ENCODE assay signal across 2 cellular contexts in genomic region chr16:87593710-87594258, GRCh38.
TF ChIP-seq lines count a peak whose summit lies in the region.

No MANE protein-coding gene starts in this region.

TF ChIP-seq in HepG2, 621 proteins besides CTCF, POLR2A, EP300 and RAD21:
- TF ChIP-seq ZNF329 (CRISPR knock-in tag; IDR thresholded peaks at IDR 0.05; ENCODE audit: low read depth) (peak; percentile 88; the same call in 1 of the 2 replicates), ZNF3 (CRISPR knock-in tag; IDR thresholded peaks at IDR 0.05) (no peak)

TF ChIP-seq in K562, 482 proteins besides CTCF, POLR2A, EP300 and RAD21:
- TF ChIP-seq ZKSCAN8 (CRISPR knock-in tag; IDR thresholded peaks at IDR 0.05) (0 out of 2 replicates have a peak, but pooled peaks have one; percentile 10), RBM25 (IDR thresholded peaks at IDR 0.05; ENCODE audit: low read depth, low read length, severe bottlenecking) (no peak), E4F1 (CRISPR knock-in tag; IDR thresholded peaks at IDR 0.05; ENCODE audit: borderline replicate concordance) (no peak)
